Comparison of ENCODE assay signal across 25 cellular contexts in the genomic region with DNA sequence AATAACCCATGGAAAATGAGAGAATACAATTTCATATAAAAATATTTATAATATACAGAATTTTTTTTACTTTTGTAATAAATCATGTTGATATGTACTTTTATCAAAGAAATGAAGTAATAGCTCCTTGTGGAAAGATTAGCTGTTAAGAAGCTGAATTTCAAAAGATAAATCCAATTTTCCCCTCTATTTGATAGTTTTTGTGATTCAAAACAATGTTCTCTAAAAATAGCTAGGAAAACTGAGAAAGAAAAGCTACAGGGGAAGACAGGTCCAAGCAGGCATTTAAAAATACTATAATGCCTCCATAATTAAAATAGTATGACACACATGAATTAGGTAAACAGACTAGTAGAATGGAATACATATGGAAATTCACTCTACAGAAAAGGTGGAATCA.
"Had no signal": no experiment of that assay in that cellular context is flagged by ENCODE, and none has a peak within 500 bp of the region (broad histone marks: within the 10 kb centered on the region; RNA-seq: fewer than 3 reads in every experiment).

No MANE protein-coding gene starts in this region.

- ATAC-seq: stimulated activated effector memory CD8-positive, alpha-beta T cell treated with anti-CD3 and anti-CD28 coated beads, Interleukin-12 subunit alpha, Interleukin-12 subunit beta, amount 100 ng/mL, for 72 hours; stimulated activated memory B cell treated with anti-CD40 and anti-IgM and Interleukin-4, amounts not matched to agents 10 μg/mL and 1 μg/mL and 100 μg/mL, for 72 hours; stimulated activated naive B cell treated with anti-CD40 and anti-IgM and Interleukin-4, amounts not matched to agents 10 μg/mL and 1 μg/mL and 100 μg/mL, for 72 hours; stimulated activated naive CD8-positive, alpha-beta T cell treated with anti-CD3 and anti-CD28 coated beads, Interleukin-15, amount 100 ng/mL, for 72 hours; stimulated activated naive CD8-positive, alpha-beta T cell treated with anti-CD3 and anti-CD28 coated beads, Interleukin-15, Interleukin-2, amounts not matched to agents 100 U/mL and 50 U/mL, for 24 hours; upper lobe of right lung had no signal

- H3K27me3 Mint-ChIP-seq: stimulated activated memory B cell treated with anti-CD40 and anti-IgM and Interleukin-4, amounts not matched to agents 10 μg/mL and 1 μg/mL and 100 μg/mL, for 72 hours; stimulated activated naive B cell treated with anti-CD40 and anti-IgM and Interleukin-4, amounts not matched to agents 10 μg/mL and 1 μg/mL and 100 μg/mL, for 72 hours; stimulated activated naive CD8-positive, alpha-beta T cell treated with anti-CD3 and anti-CD28 coated beads, Interleukin-15, amount 100 ng/mL, for 72 hours; stimulated activated naive CD8-positive, alpha-beta T cell treated with anti-CD3 and anti-CD28 coated beads, Interleukin-15, Interleukin-2, amounts not matched to agents 100 ng/mL and 50 ng/mL, for 24 hours; type B pancreatic cell had no signal

- H3K4me3 Mint-ChIP-seq: stimulated activated effector memory CD8-positive, alpha-beta T cell treated with anti-CD3 and anti-CD28 coated beads, Interleukin-12 subunit alpha, Interleukin-12 subunit beta, amount 100 ng/mL, for 72 hours; stimulated activated memory B cell treated with anti-CD40 and anti-IgM and Interleukin-4, amounts not matched to agents 10 μg/mL and 1 μg/mL and 100 μg/mL, for 72 hours; stimulated activated naive B cell treated with anti-CD40 and anti-IgM and Interleukin-4, amounts not matched to agents 10 μg/mL and 1 μg/mL and 100 μg/mL, for 72 hours; stimulated activated naive CD8-positive, alpha-beta T cell treated with anti-CD3 and anti-CD28 coated beads, Interleukin-15, amount 100 ng/mL, for 72 hours; stimulated activated naive CD8-positive, alpha-beta T cell treated with anti-CD3 and anti-CD28 coated beads, Interleukin-15, Interleukin-2, amounts not matched to agents 100 ng/mL and 50 ng/mL, for 24 hours; type B pancreatic cell had no signal

- DNase-seq: stimulated activated CD4-positive, alpha-beta T cell treated with anti-CD3 and anti-CD28 coated beads, Interleukin-2, amount 100 ng/mL, for 48 hours; stimulated activated CD4-positive, alpha-beta T cell treated with anti-CD3 and anti-CD28 coated beads, Interleukin-4, amount 100 ng/mL, for 1 hour; stimulated activated CD4-positive, alpha-beta T cell treated with anti-CD3 and anti-CD28 coated beads, Interleukin-4, amount 100 ng/mL, for 24 hours; stimulated activated CD4-positive, alpha-beta T cell treated with anti-CD3 and anti-CD28 coated beads, Interleukin-4, amount 100 ng/mL, for 4 hours; stimulated activated CD8-positive, alpha-beta memory T cell treated with anti-CD3 and anti-CD28 coated beads, Interleukin-4, amount 100 ng/mL, for 48 hours; stimulated activated naive B cell treated with anti-CD40 and anti-IgM and Interleukin-4, amounts not matched to agents 10 μg/mL and 1 μg/mL and 100 μg/mL, for 72 hours; stimulated activated naive CD4-positive, alpha-beta T cell; stimulated activated naive CD4-positive, alpha-beta T cell treated with Interleukin-2 at 50 U/mL for 16 hours; stimulated activated naive CD8-positive, alpha-beta T cell treated with anti-CD3 and anti-CD28 coated beads, Interleukin-15, amount 100 ng/mL, for 72 hours; stimulated activated naive CD8-positive, alpha-beta T cell treated with anti-CD3 and anti-CD28 coated beads, Interleukin-15, Interleukin-2, amounts not matched to agents 100 U/mL and 50 U/mL, for 24 hours; stomach; substantia nigra; testis; thyroid gland; tibial artery; transverse colon; trophoblast cell; upper lobe of left lung; upper lobe of right lung; uterus had no signal

- FAIRE-seq: urothelium cell line had no signal

- H3K27ac Mint-ChIP-seq: stimulated activated effector memory CD8-positive, alpha-beta T cell treated with anti-CD3 and anti-CD28 coated beads, Interleukin-12 subunit alpha, Interleukin-12 subunit beta, amount 100 ng/mL, for 72 hours; stimulated activated memory B cell treated with anti-CD40 and anti-IgM and Interleukin-4, amounts not matched to agents 10 μg/mL and 1 μg/mL and 100 μg/mL, for 72 hours; stimulated activated naive B cell treated with anti-CD40 and anti-IgM and Interleukin-4, amounts not matched to agents 10 μg/mL and 1 μg/mL and 100 μg/mL, for 72 hours; stimulated activated naive CD8-positive, alpha-beta T cell treated with anti-CD3 and anti-CD28 coated beads, Interleukin-15, amount 100 ng/mL, for 72 hours; stimulated activated naive CD8-positive, alpha-beta T cell treated with anti-CD3 and anti-CD28 coated beads, Interleukin-15, Interleukin-2, amounts not matched to agents 100 ng/mL and 50 ng/mL, for 24 hours; type B pancreatic cell had no signal
